ENCODE assay signal across 10 cellular contexts in genomic region chr22:44337658-44338004, GRCh38. TPM values are rescaled to one million over a fixed set of nuclear protein-coding genes. Genes with fewer than 3 reads are reported as not detected.
DNase-seq lines count a peak whose midpoint lies in the region; ATAC-seq and TF ChIP-seq lines count a peak whose summit lies in the region.
"Had no signal": no experiment of that assay in that cellular context is flagged by ENCODE, and none has a peak within 500 bp of the region (broad histone marks: within the 10 kb centered on the region; RNA-seq: fewer than 3 reads in every experiment).

No MANE protein-coding gene starts in this region.

- no peak overlapping the region for H4K5ac ChIP-seq in mesendoderm (ENCODE audit: low read length)

- no peaks in the 10 kb centered on the region for H3K36me3 ChIP-seq in mesendoderm (ENCODE audit: control insufficient read depth, insufficient read depth, low read length)

- H3K36me3 Mint-ChIP-seq in Calu3 (ENCODE audit: insufficient read depth, unreplicated experiment) = no peaks in the 10 kb centered on the region
- H3K36me3 Mint-ChIP-seq in natural killer cell treated with Interleukin-12 subunit alpha and Interleukin-12 subunit beta and Interleukin-15 and Interleukin-18, amount 100 ng/mL, for 72 hours = no peaks in the 10 kb centered on the region
- H3K36me3 Mint-ChIP-seq in naive thymus-derived CD8-positive, alpha-beta T cell = no peaks in the 10 kb centered on the region

- no peaks in the 10 kb centered on the region for H3K4me1 ChIP-seq in mesendoderm (ENCODE audit: control insufficient read depth, low read depth, low read length)

- no peak for TF ChIP-seq CTCF in Calu3 (IDR thresholded peaks at IDR 0.05; ENCODE audit: unreplicated experiment)

- no peaks in the 10 kb centered on the region for H3K79me2 ChIP-seq in mesendoderm (ENCODE audit: control insufficient read depth, insufficient read depth, low read length)

- H3K4me2 ChIP-seq in mesendoderm (ENCODE audit: low read length) = no peak overlapping the region

- no peak overlapping the region for H2BK15ac ChIP-seq in mesendoderm (replicated peaks; ENCODE audit: low read depth)

- no peak overlapping the region for H3K27ac Mint-ChIP-seq in Calu3 (ENCODE audit: unreplicated experiment)
- H3K27ac Mint-ChIP-seq in natural killer cell treated with Interleukin-12 subunit alpha and Interleukin-12 subunit beta and Interleukin-15 and Interleukin-18, amount 100 ng/mL, for 72 hours = no peak overlapping the region
- no peak overlapping the region for H3K27ac Mint-ChIP-seq in naive thymus-derived CD8-positive, alpha-beta T cell
- H3K27ac Mint-ChIP-seq: dendritic cell treated with granulocyte-macrophage colony-stimulating factor and Interleukin-4, amounts not matched to agents 40 ng/mL and 50 ng/mL, for 4 days had no signal

- intact Hi-C loops in Calu3 (cut with micrococcal nuclease; ENCODE audit: unreplicated experiment) = loop anchor here (10.0 kb wide), 1 partner anchor 287 kb away; no protein-coding TSS in a partner anchor

- CTCF ChIA-PET in Calu3 (lab: Charles Lee) = interaction anchor here (0.9 to 1.5 kb wide), 3 partner anchors 23 to 290 kb away, joined by 3 to 4 read pairs (median 4); no protein-coding TSS in a partner anchor

- H3K27me3 ChIP-seq in mesendoderm (ENCODE audit: insufficient read depth, low read length, poor library complexity) = no peaks in the 10 kb centered on the region

- no peak overlapping the region for H4K8ac ChIP-seq in mesendoderm (ENCODE audit: low read depth, low read length)

- no peak overlapping the region for H3K4me3 Mint-ChIP-seq in Calu3 (ENCODE audit: low read depth, unreplicated experiment)
- H3K4me3 Mint-ChIP-seq in natural killer cell treated with Interleukin-12 subunit alpha and Interleukin-12 subunit beta and Interleukin-15 and Interleukin-18, amount 100 ng/mL, for 72 hours = no peak overlapping the region
- H3K4me3 Mint-ChIP-seq in naive thymus-derived CD8-positive, alpha-beta T cell = no peak overlapping the region
- H3K4me3 Mint-ChIP-seq: dendritic cell treated with granulocyte-macrophage colony-stimulating factor and Interleukin-4, amounts not matched to agents 40 ng/mL and 50 ng/mL, for 4 days had no signal

- no peak overlapping the region for H2AK5ac ChIP-seq in mesendoderm (ENCODE audit: low read length)

- no peaks in the 10 kb centered on the region for H3K9me3 Mint-ChIP-seq in Calu3 (ENCODE audit: low read depth, unreplicated experiment)
- H3K9me3 Mint-ChIP-seq in natural killer cell treated with Interleukin-12 subunit alpha and Interleukin-12 subunit beta and Interleukin-15 and Interleukin-18, amount 100 ng/mL, for 72 hours = no peaks in the 10 kb centered on the region
- no peaks in the 10 kb centered on the region for H3K9me3 Mint-ChIP-seq in naive thymus-derived CD8-positive, alpha-beta T cell
- H3K9me3 Mint-ChIP-seq: dendritic cell treated with granulocyte-macrophage colony-stimulating factor and Interleukin-4, amounts not matched to agents 40 ng/mL and 50 ng/mL, for 4 days had no signal

- no peak overlapping the region for H3K4ac ChIP-seq in mesendoderm (ENCODE audit: low read depth, low read length)

- H3K56ac ChIP-seq in mesendoderm (ENCODE audit: low read length) = no peak overlapping the region

- no TSS peak for BruUV-seq in Calu3 (replicated peaks; lab: Mats Ljungman, UMichigan)

- POLR2A ChIA-PET in naive thymus-derived CD8-positive, alpha-beta T cell (lab: Charles Lee) = no interaction called here

- peaks cover 3% of the 10 kb centered on the region for H3K27me3 Mint-ChIP-seq in Calu3 (ENCODE audit: unreplicated experiment)
- peaks cover 0 to under 1% of the 10 kb centered on the region in 2 donors for H3K27me3 Mint-ChIP-seq in natural killer cell treated with Interleukin-12 subunit alpha and Interleukin-12 subunit beta and Interleukin-15 and Interleukin-18, amount 100 ng/mL, for 72 hours
- H3K27me3 Mint-ChIP-seq in naive thymus-derived CD8-positive, alpha-beta T cell = peaks cover 1 to 8% (median 4%) of the 10 kb centered on the region in 5 donors

- H3K27ac ChIP-seq in angular gyrus (ENCODE audit: low read depth, low read length) = peak overlapping the region; percentile 33
- H3K27ac ChIP-seq in mesendoderm (ENCODE audit: low read depth, low read length) = no peak overlapping the region

- ATAC-seq in natural killer cell treated with Interleukin-12 subunit alpha and Interleukin-12 subunit beta and Interleukin-15 and Interleukin-18, amount 100 ng/mL, for 72 hours = no peak
- ATAC-seq in HG02870 (IDR thresholded peaks at IDR 0.05; ENCODE audit: unreplicated experiment) = no peak
- ATAC-seq in naive thymus-derived CD8-positive, alpha-beta T cell = no peak

- no peak overlapping the region for H3K9ac ChIP-seq in mesendoderm (ENCODE audit: low read length)

- DNase-seq in Calu3 (peak; percentile 61), M059J (ENCODE audit: low read depth) (peak; percentile 68), mesendoderm (peak; percentile 41), globus pallidus (ENCODE audit: low spot score) (no peak)
- DNase-seq in natural killer cell treated with Interleukin-12 subunit alpha and Interleukin-12 subunit beta and Interleukin-15 and Interleukin-18, amount 100 ng/mL, for 72 hours (ENCODE audit: low spot score) = no peak
- no peak for DNase-seq in naive thymus-derived CD8-positive, alpha-beta T cell

- no CpG with 5 or more reads among the region's 13 CpGs for WGBS in mesendoderm (ENCODE audit: extremely low coverage, insufficient coverage, low lambda C conversion rate)

- H2BK5ac ChIP-seq in mesendoderm (ENCODE audit: low read length) = no peak overlapping the region

- H2BK120ac ChIP-seq in mesendoderm (ENCODE audit: low read depth, low read length) = no peak overlapping the region

- H3K23ac ChIP-seq in mesendoderm (ENCODE audit: low read length) = no peak overlapping the region

- H3K79me1 ChIP-seq in mesendoderm (ENCODE audit: low read length) = no peaks in the 10 kb centered on the region

- no peak overlapping the region for H3K4me3 ChIP-seq in mesendoderm (ENCODE audit: low read length)

- H3K4me1 Mint-ChIP-seq in Calu3 (ENCODE audit: low read depth, unreplicated experiment) = no peaks in the 10 kb centered on the region
- no peaks in the 10 kb centered on the region for H3K4me1 Mint-ChIP-seq in natural killer cell treated with Interleukin-12 subunit alpha and Interleukin-12 subunit beta and Interleukin-15 and Interleukin-18, amount 100 ng/mL, for 72 hours (ENCODE audit: low read depth in 2 of 2)
- H3K4me1 Mint-ChIP-seq in naive thymus-derived CD8-positive, alpha-beta T cell = peaks cover 0 to 2% (median 0%) of the 10 kb centered on the region in 4 donors

- no peak overlapping the region for H3K18ac ChIP-seq in mesendoderm (ENCODE audit: low read length)

RNA-seq across cellular contexts. Expression of gene SHISAL1, which starts 24.9 kb away (rescaled TPM):
- not detected in 2 replicates for total RNA-seq in Calu3 (2022)
- 0.07 and 0.32 TPM in 2 replicates for total RNA-seq in M059J (2014; rRNA removed; shearing (Covaris generic))
- polyA plus RNA-seq in mesendoderm (2013, experiment 1 of 2) = 4.6 TPM
- 4.5 TPM for polyA plus RNA-seq in mesendoderm (2013, experiment 2 of 2)
- total RNA-seq in natural killer cell treated with Interleukin-12 subunit alpha and Interleukin-12 subunit beta and Interleukin-15 and Interleukin-18, amount 100 ng/mL, for 72 hours = not detected
- total RNA-seq in naive thymus-derived CD8-positive, alpha-beta T cell = not detected
- polyA plus RNA-seq in naive thymus-derived CD8-positive, alpha-beta T cell = not detected
- total RNA-seq: T-helper 2 cell treated with Interferon-gamma antibody and Interleukin-4, amounts not matched to agents 100 ng/mL and 5 ng/mL, for 36 hours had no signal

Comparison
In these comparisons a context has a peak if more than half of its experiments do, and no peak if none do; other contexts are left out.
1. DNase-seq: peak in Calu3 (single experiment), M059J (single experiment) and mesendoderm (single experiment); none in natural killer cell treated with Interleukin-12 subunit alpha and Interleukin-12 subunit beta and Interleukin-15 and Interleukin-18, amount 100 ng/mL, for 72 hours (single experiment), naive thymus-derived CD8-positive, alpha-beta T cell (0 of 10) and globus pallidus (single experiment).